Comparison of ENCODE assay signal across 1 cellular context in genomic region chr14:104773505-104774452, GRCh38.
TF ChIP-seq lines count a peak whose summit lies in the region.

No MANE protein-coding gene starts in this region.

TF ChIP-seq in IMR-90, 13 proteins besides CTCF, POLR2A, EP300 and RAD21:
- TF ChIP-seq RCOR1 (IDR thresholded peaks at IDR 0.05; ENCODE audit: insufficient replicate concordance, low read length) (no peak), ELK1 (IDR thresholded peaks at IDR 0.05; ENCODE audit: borderline replicate concordance, low read depth, low read length) (no peak), MXI1 (IDR thresholded peaks at IDR 0.05; ENCODE audit: borderline replicate concordance, low read depth, low read length) (no peak), RFX5 (IDR thresholded peaks at IDR 0.05; ENCODE audit: low read depth, low read length) (no peak), BHLHE40 (IDR thresholded peaks at IDR 0.05; ENCODE audit: low read depth, low read length) (no peak), MAFK (IDR thresholded peaks at IDR 0.05; ENCODE audit: low read depth, low read length) (no peak), USF2 (IDR thresholded peaks at IDR 0.05; ENCODE audit: low read depth, low read length) (no peak), SMC3 (IDR thresholded peaks at IDR 0.05; ENCODE audit: low read depth, low read length) (no peak)
